In genomic region chr14:91573894-91574837, GRCh38 we compare ENCODE assay signal across 8 cellular contexts.
DNase-seq lines count a peak whose midpoint lies in the region; ATAC-seq and TF ChIP-seq lines count a peak whose summit lies in the region.

No MANE protein-coding gene starts in this region.

- H3K36me3 ChIP-seq in BLaER1, result no peaks in the 10 kb centered on the region
- H3K36me3 ChIP-seq in naive thymus-derived CD4-positive, alpha-beta T cell (ENCODE audit: control insufficient read depth in 2 of 3, insufficient read depth in 3 of 3, low read length in 3 of 3), result no peaks in the 10 kb centered on the region

- H3K9me3 ChIP-seq in BLaER1, result peaks cover 28% of the 10 kb centered on the region
- no peaks in the 10 kb centered on the region for H3K9me3 ChIP-seq in naive thymus-derived CD4-positive, alpha-beta T cell (ENCODE audit: control insufficient read depth in 2 of 3, low read length in 3 of 3)

- intact Hi-C loops in naive thymus-derived CD4-positive, alpha-beta T cell (cut with micrococcal nuclease), result loop anchor here in 1 of 2 donors (2.0 kb wide), 1 partner anchor 63 kb away; the partner anchor contains the start of gene PPP4R3A

- DNase-seq in NCI-H748 (lab: John Stamatoyannopoulos, UW; ENCODE audit: unreplicated experiment) (peak; percentile 71), erythroblast (lab: John Stamatoyannopoulos, UW) (peak; percentile 15 to 17)
- peak; percentile 89 for DNase-seq in activated T-cell treated with anti-CD3 and anti-CD28 coated beads, Interleukin-2, amount 50 U/mL, for 24 hours
- peak; percentile 39 to 85 (median 48) for DNase-seq in naive thymus-derived CD4-positive, alpha-beta T cell
- DNase-seq in stimulated activated CD8-positive, alpha-beta memory T cell treated with anti-CD3 and anti-CD28 coated beads, Interleukin-7, amount 100 ng/mL, for 4 hours (ENCODE audit: low read depth in 2 of 2), result peak; percentile 94

- H3K4me1 Mint-ChIP-seq in activated T-cell treated with anti-CD3 and anti-CD28 coated beads, Interleukin-2, amount 50 U/mL, for 24 hours (ENCODE audit: low read depth), result peaks cover 13% of the 10 kb centered on the region
- peaks cover 8 to 14% (median 12%) of the 10 kb centered on the region in 7 donors for H3K4me1 Mint-ChIP-seq in naive thymus-derived CD4-positive, alpha-beta T cell

- no peak overlapping the region for H3K9ac ChIP-seq in BLaER1

- peaks cover 2% of the 10 kb centered on the region; the same call in 1 of the 2 replicates for H3K4me1 ChIP-seq in BLaER1
- H3K4me1 ChIP-seq in naive thymus-derived CD4-positive, alpha-beta T cell (ENCODE audit: control insufficient read depth in 2 of 2, insufficient read depth in 2 of 2, low read length in 2 of 2), result peaks cover 0 to 4% of the 10 kb centered on the region in 2 donors

- no peaks in the 10 kb centered on the region for H4K20me1 ChIP-seq in BLaER1

- H3K27ac Mint-ChIP-seq in activated T-cell treated with anti-CD3 and anti-CD28 coated beads, Interleukin-2, amount 50 U/mL, for 24 hours, result peak overlapping the region; percentile 83
- H3K27ac Mint-ChIP-seq in naive thymus-derived CD4-positive, alpha-beta T cell, result peak overlapping the region in 5 of 9 donors; percentile 36 to 65 (median 46)

- H3K36me3 Mint-ChIP-seq in activated T-cell treated with anti-CD3 and anti-CD28 coated beads, Interleukin-2, amount 50 U/mL, for 24 hours (ENCODE audit: low read depth), result peaks cover 2% of the 10 kb centered on the region
- peaks cover 0 to 4% (median 0%) of the 10 kb centered on the region in 5 donors for H3K36me3 Mint-ChIP-seq in naive thymus-derived CD4-positive, alpha-beta T cell

- peak overlapping the region; percentile 56 for H3K4me3 ChIP-seq in BLaER1
- peak overlapping the region; percentile 64 for H3K4me3 ChIP-seq in naive thymus-derived CD4-positive, alpha-beta T cell (ENCODE audit: low read length)

- ATAC-seq in HG02759 (IDR thresholded peaks at IDR 0.05; ENCODE audit: unreplicated experiment) (peak; percentile 59), HG03025 (IDR thresholded peaks at IDR 0.05; ENCODE audit: low FRiP score, unreplicated experiment) (no peak)
- ATAC-seq in naive thymus-derived CD4-positive, alpha-beta T cell, result peak; percentile 90

- peak overlapping the region; percentile 71 for H3K4me2 ChIP-seq in BLaER1

- POLR2A ChIA-PET in naive thymus-derived CD4-positive, alpha-beta T cell (lab: Charles Lee), result interaction anchor here (1.1 kb wide), 1 partner anchor 272 kb away, joined by 3 read pairs; no protein-coding TSS in a partner anchor

- H3K27me3 ChIP-seq in BLaER1, result peaks cover 31% of the 10 kb centered on the region
- no peaks in the 10 kb centered on the region for H3K27me3 ChIP-seq in naive thymus-derived CD4-positive, alpha-beta T cell (ENCODE audit: control insufficient read depth in 2 of 2, insufficient read depth in 2 of 2, low read length in 2 of 2)

- no peak overlapping the region for H3K27ac ChIP-seq in BLaER1
- no peak overlapping the region for H3K27ac ChIP-seq in naive thymus-derived CD4-positive, alpha-beta T cell (ENCODE audit: low read depth, low read length)

- peak overlapping the region; percentile 79 for H3K4me3 Mint-ChIP-seq in activated T-cell treated with anti-CD3 and anti-CD28 coated beads, Interleukin-2, amount 50 U/mL, for 24 hours
- peak overlapping the region; percentile 68 to 89 (median 82) for H3K4me3 Mint-ChIP-seq in naive thymus-derived CD4-positive, alpha-beta T cell

- peaks cover 20% of the 10 kb centered on the region for H3K27me3 Mint-ChIP-seq in activated T-cell treated with anti-CD3 and anti-CD28 coated beads, Interleukin-2, amount 50 U/mL, for 24 hours
- peaks cover 0 to 30% (median 10%) of the 10 kb centered on the region in 5 donors for H3K27me3 Mint-ChIP-seq in naive thymus-derived CD4-positive, alpha-beta T cell

- CTCF ChIA-PET in naive thymus-derived CD4-positive, alpha-beta T cell (lab: Charles Lee), result no interaction called here

- H3K9me3 Mint-ChIP-seq in activated T-cell treated with anti-CD3 and anti-CD28 coated beads, Interleukin-2, amount 50 U/mL, for 24 hours, result no peaks in the 10 kb centered on the region
- peaks cover 0 to 3% (median 0%) of the 10 kb centered on the region in 11 donors for H3K9me3 Mint-ChIP-seq in naive thymus-derived CD4-positive, alpha-beta T cell

- TF ChIP-seq POLR2A in erythroblast (IDR thresholded peaks at IDR 0.05; ENCODE audit: low read length), result no peak

Comparison
In these comparisons a context has a peak if more than half of its experiments do, and no peak if none do; other contexts are left out.
1. DNase-seq: peak in every context shown above with its lines; median percentile 94 in stimulated activated CD8-positive, alpha-beta memory T cell treated with anti-CD3 and anti-CD28 coated beads, Interleukin-7, amount 100 ng/mL, for 4 hours; 89 in activated T-cell treated with anti-CD3 and anti-CD28 coated beads, Interleukin-2, amount 50 U/mL, for 24 hours; 71 in NCI-H748; 48 in naive thymus-derived CD4-positive, alpha-beta T cell; 16 in erythroblast.